ENCODE assay signal across 15 cellular contexts in genomic region chr11:802018-802617, GRCh38. TPM values are rescaled to one million over a fixed set of nuclear protein-coding genes. Genes with fewer than 3 reads are reported as not detected.
"Had no signal": no experiment of that assay in that cellular context is flagged by ENCODE, and none has a peak within 500 bp of the region (broad histone marks: within the 10 kb centered on the region; RNA-seq: fewer than 3 reads in every experiment).

No MANE protein-coding gene starts in this region.

- DNase-seq: activated T-cell treated with anti-CD3 and anti-CD28 coated beads for 4 hours; anterior cingulate cortex; caudate nucleus; effector memory CD8-positive, alpha-beta T cell; esophagus squamous epithelium; nucleus accumbens; stimulated activated CD4-positive, alpha-beta T cell treated with anti-CD3 and anti-CD28 coated beads, Interleukin-2, amount 100 ng/mL, for 24 hours; stimulated activated naive CD4-positive, alpha-beta T cell treated with Interleukin-2 at 50 U/mL for 16 hours; tibial artery had no signal

- H3K27ac Mint-ChIP-seq: brain; effector memory CD8-positive, alpha-beta T cell; nephron; T-helper 1 cell treated with Interleukin-12 subunit alpha and Interleukin-12 subunit beta and Interleukin-4 antibody, amounts not matched to agents 30 μg/mL and 1 μg/mL, for 36 hours had no signal

- H3K36me3 Mint-ChIP-seq: brain had no signal

- ATAC-seq: activated CD4-positive, CD25-positive, alpha-beta regulatory T cell treated with anti-CD3 and anti-CD28 coated beads, Interleukin-2, amount 50 U/mL, for 24 hours; effector memory CD8-positive, alpha-beta T cell had no signal

- H3K27me3 Mint-ChIP-seq: brain; effector memory CD8-positive, alpha-beta T cell had no signal

- H3K4me3 Mint-ChIP-seq: brain had no signal

- H3K4me3 ChIP-seq: esophagus squamous epithelium, tibial artery had no signal

- H3K27ac ChIP-seq: esophagus squamous epithelium, tibial artery had no signal

- H3K27me3 ChIP-seq: esophagus squamous epithelium, tibial artery had no signal

- H3K9me3 Mint-ChIP-seq: brain; effector memory CD8-positive, alpha-beta T cell; nephron; T-helper 1 cell treated with Interleukin-12 subunit alpha and Interleukin-12 subunit beta and Interleukin-4 antibody, amounts not matched to agents 30 μg/mL and 1 μg/mL, for 36 hours had no signal

- H3K9me3 ChIP-seq: esophagus squamous epithelium, tibial artery had no signal

RNA-seq across cellular contexts. Expression of gene CEND1, which starts 12.2 kb away (rescaled TPM):
- total RNA-seq: liver, mesenteric fat pad had no signal
- polyA plus RNA-seq: liver had no signal
